ENCODE assay signal across 34 cellular contexts in genomic region chr1:166716620-166717019, GRCh38.
"Had no signal": no experiment of that assay in that cellular context is flagged by ENCODE, and none has a peak within 500 bp of the region (broad histone marks: within the 10 kb centered on the region; RNA-seq: fewer than 3 reads in every experiment).

No MANE protein-coding gene starts in this region.

- H3K36me3 ChIP-seq: MG63 had no signal

- DNase-seq: Karpas-422, Kasumi-1, MG63, MM.1S, MV-4-11, NCI-H1048, NCI-H1092, NCI-H1092 treated with DMSO at 0.1 percent for 48 hours, NCI-H1105, NCI-H1105 treated with DMSO at 0.1 percent for 48 hours, NCI-H1417, NCI-H1417 treated with DMSO at 0.1 percent for 48 hours, NCI-H1436, NCI-H1436 treated with DMSO at 0.1 percent for 48 hours, NCI-H146, NCI-H1694, NCI-H1694 treated with DMSO at 0.1 percent for 48 hours, NCI-H187, NCI-H187 treated with DMSO at 0.1 percent for 48 hours, NCI-H1930, NCI-H2029, NCI-H2029 treated with DMSO at 0.1 percent for 48 hours, NCI-H2081, NCI-H2081 treated with DMSO at 0.1 percent for 48 hours, NCI-H2107, NCI-H2171, NCI-H2171 treated with DMSO at 0.1 percent for 48 hours, NCI-H2227 treated with DMSO at 0.1 percent for 48 hours, NCI-H226, NCI-H345, NCI-H446, NCI-H446 treated with DMSO at 0.1 percent for 48 hours, NCI-H510A, NCI-H510A treated with DMSO at 0.1 percent for 48 hours had no signal

- H3K4me3 ChIP-seq: MG63 had no signal

- H3K27me3 ChIP-seq: MG63 had no signal
